Comparison of ENCODE assay signal across 8 cellular contexts in the genomic region with DNA sequence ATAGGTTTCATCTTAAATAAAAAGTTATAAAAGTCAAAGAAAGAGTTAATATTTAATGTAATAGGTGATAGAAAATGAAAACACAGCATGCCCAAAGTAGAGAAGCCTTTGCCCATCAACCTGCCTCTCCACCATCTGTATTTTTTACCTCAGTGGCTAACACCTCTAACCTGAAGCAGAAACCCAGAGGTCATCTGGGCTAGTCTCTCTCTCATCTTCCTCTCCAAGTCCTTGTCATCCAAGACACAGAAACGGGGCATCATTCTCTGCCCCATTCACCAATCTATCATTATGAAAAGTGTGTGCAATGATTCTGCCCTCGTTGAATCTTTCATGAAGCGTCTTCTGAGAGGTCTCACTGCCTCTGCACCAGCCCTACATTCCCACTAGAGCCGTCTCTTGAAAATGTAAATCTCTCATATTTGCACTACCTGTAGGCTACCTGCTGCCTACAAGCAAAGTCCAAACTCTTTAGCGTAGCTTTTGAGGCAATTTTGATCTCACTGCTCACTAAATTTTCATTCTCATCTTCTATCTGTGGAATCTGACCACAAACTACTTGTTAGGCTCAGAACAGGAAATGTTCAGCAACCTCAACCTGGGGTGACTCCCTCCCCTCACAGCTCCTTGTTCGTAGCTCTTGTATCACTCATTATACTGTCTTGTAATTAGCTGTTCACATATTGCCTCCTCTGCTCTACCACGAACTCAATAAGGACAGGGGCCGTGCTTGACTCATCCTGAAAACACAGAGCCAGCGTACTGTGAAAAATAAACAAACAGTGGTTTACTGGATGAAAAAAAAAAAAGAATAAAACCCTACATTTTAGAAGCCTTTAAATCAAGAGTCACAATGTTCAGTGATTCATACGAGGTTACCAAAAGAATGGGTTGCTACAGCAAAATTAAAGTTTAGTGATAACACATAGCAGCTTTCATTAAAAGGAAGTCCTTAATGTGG.
DNase-seq lines count a peak whose midpoint lies in the region; ATAC-seq and TF ChIP-seq lines count a peak whose summit lies in the region.

No MANE protein-coding gene starts in this region.

- no peak overlapping the region for H3K4me3 ChIP-seq in epithelial cell of proximal tubule (ENCODE audit: low read depth, low read length)
- no peak overlapping the region for H3K4me3 ChIP-seq in sigmoid colon
- no peak overlapping the region for H3K4me3 ChIP-seq in vagina

- peaks cover 0 to 21% (median 2%) of the 10 kb centered on the region in 4 donors for H3K4me1 ChIP-seq in sigmoid colon
- no peaks in the 10 kb centered on the region for H3K4me1 ChIP-seq in vagina

- TF ChIP-seq CTCF in epithelial cell of proximal tubule (conservative IDR thresholded peaks at IDR 0.05; ENCODE audit: low read depth, low read length) (no peak), sigmoid colon (IDR thresholded peaks at IDR 0.05) (no peak), vagina (IDR thresholded peaks at IDR 0.05) (no peak)

- 59 to 72% methylated on average over 10 of the region's 10 CpGs for WGBS in sigmoid colon, 2 donors

- no peak overlapping the region for H3K27ac ChIP-seq in sigmoid colon
- H3K27ac ChIP-seq in vagina, result no peak overlapping the region

- H3K36me3 ChIP-seq in sigmoid colon, result no peaks in the 10 kb centered on the region
- no peaks in the 10 kb centered on the region for H3K36me3 ChIP-seq in vagina

- intact Hi-C loops in left cardiac atrium (cut with DNase I), result no loop called here
- intact Hi-C loops in sigmoid colon (cut with DNase I), result no loop called here
- intact Hi-C loops in vagina (cut with DNase I), result no loop called here

- no peak for TF ChIP-seq POLR2A in sigmoid colon (IDR thresholded peaks at IDR 0.05)
- no peak for TF ChIP-seq POLR2A in vagina (IDR thresholded peaks at IDR 0.05)

- H3K27me3 ChIP-seq in sigmoid colon, result no peaks in the 10 kb centered on the region
- H3K27me3 ChIP-seq in vagina, result no peaks in the 10 kb centered on the region

- H3K9me3 ChIP-seq in sigmoid colon, result no peaks in the 10 kb centered on the region
- no peaks in the 10 kb centered on the region for H3K9me3 ChIP-seq in vagina

- ATAC-seq in GM18511 (IDR thresholded peaks at IDR 0.05; ENCODE audit: unreplicated experiment), result peak; percentile 93
- peak; percentile 91 for ATAC-seq in HG02852 (IDR thresholded peaks at IDR 0.05; ENCODE audit: unreplicated experiment)
- no peak for ATAC-seq in left cardiac atrium

- TF ChIP-seq EP300 in sigmoid colon (IDR thresholded peaks at IDR 0.05), result no peak

- peak; percentile 6 for DNase-seq in T1000 (lab: John Stamatoyannopoulos, UW)
- peak; percentile 7 for DNase-seq in epithelial cell of proximal tubule (ENCODE audit: low read depth)
- no peak for DNase-seq in left cardiac atrium
- no peak for DNase-seq in NCI-H2196 treated with DMSO at 0.1 percent for 48 hours (lab: John Stamatoyannopoulos, UW; ENCODE audit: unreplicated experiment)
- DNase-seq in sigmoid colon, result no peak
- DNase-seq in vagina (ENCODE audit: extremely low spot score in 2 of 2), result no peak

Comparison
In these comparisons a context has a peak if more than half of its experiments do, and no peak if none do; other contexts are left out.
1. ATAC-seq: peak in GM18511 (single experiment) and HG02852 (single experiment); none in left cardiac atrium (0 of 2).
2. DNase-seq: peak in T1000 (single experiment) and epithelial cell of proximal tubule (single experiment); none in left cardiac atrium (single experiment), NCI-H2196 treated with DMSO at 0.1 percent for 48 hours (single experiment), sigmoid colon (single experiment) and vagina (0 of 2).